8 cellular contexts compared by ENCODE assay signal in the genomic region with DNA sequence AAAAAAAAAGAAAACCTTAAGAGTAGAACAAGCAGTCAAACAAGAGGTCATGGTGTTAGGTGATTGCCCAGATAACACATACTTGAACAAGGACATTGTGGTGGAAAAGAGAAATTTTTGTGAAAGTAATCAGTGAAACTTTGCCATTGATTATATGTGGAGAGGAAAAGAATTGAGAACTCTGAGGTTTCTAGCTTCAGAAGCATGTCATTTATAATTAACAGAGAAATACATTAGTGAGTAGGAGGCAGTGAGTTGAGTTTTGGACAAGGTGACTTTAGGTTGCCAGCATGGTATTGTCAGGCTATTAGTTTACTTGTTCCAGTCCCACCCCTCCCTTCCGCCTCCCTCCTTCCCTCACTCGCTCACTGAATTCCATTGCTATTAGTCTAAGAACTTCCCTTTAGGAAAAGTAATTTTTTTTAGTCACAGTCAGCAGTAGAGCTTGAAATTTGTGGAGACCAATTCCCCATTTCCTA. TPM values are rescaled to one million over a fixed set of nuclear protein-coding genes. Genes with fewer than 3 reads are reported as not detected.
A peak's percentile ranks its signal among the peaks of the same experiment; 100 is the strongest.
DNase-seq lines count a peak whose midpoint lies in the region; ATAC-seq and TF ChIP-seq lines count a peak whose summit lies in the region.

No MANE protein-coding gene starts in this region.

- H3K4me3 ChIP-seq in PC-9, result no peak overlapping the region
- no peak overlapping the region for H3K4me3 ChIP-seq in esophagus muscularis mucosa

- peak overlapping the region; percentile 62 for H3K27ac ChIP-seq in PC-9
- H3K27ac ChIP-seq in esophagus muscularis mucosa (replicated peaks in 1 of 4), result peak overlapping the region; percentile 4 to 49 (median 13)

- 25% methylated on average over 2 of the region's 2 CpGs for WGBS in esophagus muscularis mucosa

- H3K9me2 ChIP-seq in PC-9 (ENCODE audit: insufficient read depth), result no peaks in the 10 kb centered on the region

- peaks cover 5% of the 10 kb centered on the region for H3K9me3 Mint-ChIP-seq in activated CD4-positive, alpha-beta T cell treated with anti-CD3 and anti-CD28 coated beads, Interleukin-2, amount 10 ng/mL, durations not matched to agents 24 days and 14 days
- no peaks in the 10 kb centered on the region for H3K9me3 Mint-ChIP-seq in stimulated activated naive CD8-positive, alpha-beta T cell treated with anti-CD3 and anti-CD28 coated beads, Interleukin-15, Interleukin-2, amounts not matched to agents 100 ng/mL and 50 ng/mL, for 24 hours

- no peak overlapping the region for H2AFZ ChIP-seq in PC-9

- H3F3A ChIP-seq in PC-9 (ENCODE audit: insufficient read depth, low read depth), result peaks cover 11% of the 10 kb centered on the region; the same call in 1 of the 2 replicates

- H3K4me3 Mint-ChIP-seq in activated CD4-positive, alpha-beta T cell treated with anti-CD3 and anti-CD28 coated beads, Interleukin-2, amount 10 ng/mL, durations not matched to agents 24 days and 14 days, result peak overlapping the region; percentile 62
- H3K4me3 Mint-ChIP-seq in stimulated activated naive CD8-positive, alpha-beta T cell treated with anti-CD3 and anti-CD28 coated beads, Interleukin-15, Interleukin-2, amounts not matched to agents 100 ng/mL and 50 ng/mL, for 24 hours, result peak overlapping the region; percentile 41

- no peak for TF ChIP-seq EP300 in esophagus muscularis mucosa (IDR thresholded peaks at IDR 0.05)

- no TSS peak for BruUV-seq in PC-9 (replicated peaks; lab: Mats Ljungman, UMichigan)

- CTCF ChIA-PET in PC-9 (lab: Charles Lee), result no interaction called here

- no peaks in the 10 kb centered on the region for H3K27me3 ChIP-seq in PC-9 (ENCODE audit: insufficient read depth, low read depth)
- no peaks in the 10 kb centered on the region for H3K27me3 ChIP-seq in esophagus muscularis mucosa

- H3K36me3 Mint-ChIP-seq in activated CD4-positive, alpha-beta T cell treated with anti-CD3 and anti-CD28 coated beads, Interleukin-2, amount 10 ng/mL, durations not matched to agents 24 days and 14 days (ENCODE audit: low read depth), result peaks cover 27% of the 10 kb centered on the region
- peaks cover 14% of the 10 kb centered on the region for H3K36me3 Mint-ChIP-seq in stimulated activated naive CD8-positive, alpha-beta T cell treated with anti-CD3 and anti-CD28 coated beads, Interleukin-15, Interleukin-2, amounts not matched to agents 100 ng/mL and 50 ng/mL, for 24 hours (ENCODE audit: low read depth)

- H3K36me3 ChIP-seq in PC-9 (ENCODE audit: low read depth) (0 out of 2 replicates have a peak, but pooled peaks cover 7% of the 10 kb centered on the region), esophagus muscularis mucosa (no peaks in the 10 kb centered on the region)

- peak overlapping the region; percentile 39 for H3K4me2 ChIP-seq in PC-9

- H3K4me1 Mint-ChIP-seq in activated CD4-positive, alpha-beta T cell treated with anti-CD3 and anti-CD28 coated beads, Interleukin-2, amount 10 ng/mL, durations not matched to agents 24 days and 14 days, result peaks cover 71% of the 10 kb centered on the region
- H3K4me1 Mint-ChIP-seq in stimulated activated naive CD8-positive, alpha-beta T cell treated with anti-CD3 and anti-CD28 coated beads, Interleukin-15, Interleukin-2, amounts not matched to agents 100 ng/mL and 50 ng/mL, for 24 hours (ENCODE audit: low read depth), result peaks cover 93% of the 10 kb centered on the region

- peak; percentile 50 for DNase-seq in activated CD4-positive, alpha-beta T cell treated with anti-CD3 and anti-CD28 coated beads, Interleukin-2, amount 10 ng/mL, durations not matched to agents 24 days and 14 days
- DNase-seq in activated CD4-positive, alpha-beta T cell treated with anti-CD3 and anti-CD28 coated beads, Interleukin-2, amount 50 U/mL, for 4 hours, result no peak
- DNase-seq in PC-9 (peak; percentile 46 to 68), esophagus muscularis mucosa (ENCODE audit: extremely low spot score) (no peak), NCI-H2196 treated with DMSO at 0.1 percent for 48 hours (lab: John Stamatoyannopoulos, UW; ENCODE audit: unreplicated experiment) (no peak), NCI-H1092 treated with DMSO at 0.1 percent for 48 hours (lab: John Stamatoyannopoulos, UW) (no peak)

- no peak for TF ChIP-seq CTCF in PC-9 (conservative IDR thresholded peaks at IDR 0.05)
- no peak for TF ChIP-seq CTCF in esophagus muscularis mucosa (IDR thresholded peaks at IDR 0.05)

- TF ChIP-seq POLR2A in esophagus muscularis mucosa (IDR thresholded peaks at IDR 0.05; ENCODE audit: low read depth), result no peak

- peak overlapping the region; percentile 82 for H3K27ac Mint-ChIP-seq in activated CD4-positive, alpha-beta T cell treated with anti-CD3 and anti-CD28 coated beads, Interleukin-2, amount 10 ng/mL, durations not matched to agents 24 days and 14 days
- H3K27ac Mint-ChIP-seq in stimulated activated naive CD8-positive, alpha-beta T cell treated with anti-CD3 and anti-CD28 coated beads, Interleukin-15, Interleukin-2, amounts not matched to agents 100 ng/mL and 50 ng/mL, for 24 hours, result peak overlapping the region; percentile 86

- H3K27me3 Mint-ChIP-seq in activated CD4-positive, alpha-beta T cell treated with anti-CD3 and anti-CD28 coated beads, Interleukin-2, amount 10 ng/mL, durations not matched to agents 24 days and 14 days, result no peaks in the 10 kb centered on the region
- H3K27me3 Mint-ChIP-seq in stimulated activated naive CD8-positive, alpha-beta T cell treated with anti-CD3 and anti-CD28 coated beads, Interleukin-15, Interleukin-2, amounts not matched to agents 100 ng/mL and 50 ng/mL, for 24 hours, result no peaks in the 10 kb centered on the region

- ATAC-seq in GM21723 (IDR thresholded peaks at IDR 0.05; ENCODE audit: unreplicated experiment), result no peak

- peaks cover 40% of the 10 kb centered on the region for H4K20me1 ChIP-seq in PC-9 (ENCODE audit: insufficient read depth)

- peaks cover 100% of the 10 kb centered on the region for H3K79me2 ChIP-seq in PC-9 (ENCODE audit: low read depth)

- peaks cover 63% of the 10 kb centered on the region for H3K4me1 ChIP-seq in PC-9 (replicated peaks; ENCODE audit: insufficient read depth)
- peaks cover 64 to 91% (median 88%) of the 10 kb centered on the region in 4 donors for H3K4me1 ChIP-seq in esophagus muscularis mucosa

- H3K9me3 ChIP-seq in PC-9 (ENCODE audit: insufficient read depth, low read depth) (no peaks in the 10 kb centered on the region), esophagus muscularis mucosa (no peaks in the 10 kb centered on the region)

- POLR2A ChIA-PET in PC-9 (lab: Charles Lee; ENCODE audit: unreplicated experiment), result interaction anchor here (0.6 kb wide), 2 partner anchors 9 to 598 kb away, joined by 3 read pairs; no protein-coding TSS in a partner anchor

- intact Hi-C loops in activated CD4-positive, alpha-beta T cell treated with anti-CD3 and anti-CD28 coated beads, Interleukin-2, amount 10 ng/mL, durations not matched to agents 24 days and 14 days (cut with micrococcal nuclease), result loop anchor here (5.0 kb wide), 1 partner anchor 173 kb away; no protein-coding TSS in a partner anchor
- intact Hi-C loops in PC-9 (cut with micrococcal nuclease; ENCODE audit: unreplicated experiment), result loop anchor here (1.0 kb wide), 1 partner anchor 101 kb away; no protein-coding TSS in a partner anchor
- intact Hi-C loops in esophagus muscularis mucosa (cut with DNase I), result no loop called here

RNA-seq across cellular contexts. Expression of gene TAB2, which starts 17.2 kb away (rescaled TPM):
- 135 and 136 TPM in 2 replicates for total RNA-seq in activated CD4-positive, alpha-beta T cell treated with anti-CD3 and anti-CD28 coated beads, Interleukin-2, amount 10 ng/mL, durations not matched to agents 24 days and 14 days
- total RNA-seq in PC-9 (2021) (33.3 and 45.8 TPM in 2 replicates), esophagus muscularis mucosa (10 to 100 TPM; 80.2 to 98.8 (median 91.2) TPM)

Comparison
In these comparisons a context has a peak if more than half of its experiments do, and no peak if none do; other contexts are left out.
1. DNase-seq: peak in activated CD4-positive, alpha-beta T cell treated with anti-CD3 and anti-CD28 coated beads, Interleukin-2, amount 10 ng/mL, durations not matched to agents 24 days and 14 days (single experiment) and PC-9 (2 of 2); none in activated CD4-positive, alpha-beta T cell treated with anti-CD3 and anti-CD28 coated beads, Interleukin-2, amount 50 U/mL, for 4 hours (0 of 2), esophagus muscularis mucosa (single experiment), NCI-H2196 treated with DMSO at 0.1 percent for 48 hours (single experiment) and NCI-H1092 treated with DMSO at 0.1 percent for 48 hours (single experiment).